11 cellular contexts compared by ENCODE assay signal in genomic region chr3:107861904-107862303, GRCh38.
DNase-seq lines count a peak whose midpoint lies in the region; ATAC-seq and TF ChIP-seq lines count a peak whose summit lies in the region.
"Had no signal": no experiment of that assay in that cellular context is flagged by ENCODE, and none has a peak within 500 bp of the region (broad histone marks: within the 10 kb centered on the region; RNA-seq: fewer than 3 reads in every experiment).

No MANE protein-coding gene starts in this region.

- no peaks in the 10 kb centered on the region for H3K9me3 Mint-ChIP-seq in effector memory CD8-positive, alpha-beta T cell
- no peaks in the 10 kb centered on the region for H3K9me3 Mint-ChIP-seq in activated CD4-positive, alpha-beta memory T cell treated with anti-CD3 and anti-CD28 coated beads for 36 hours
- H3K9me3 Mint-ChIP-seq: H9 had no signal

- TF ChIP-seq POLR2A in GM18505 (IDR thresholded peaks at IDR 0.05; ENCODE audit: borderline replicate concordance, extremely low read depth, insufficient read depth, insufficient read length): no peak

- CTCF ChIA-PET in activated CD4-positive, alpha-beta memory T cell treated with anti-CD3 and anti-CD28 coated beads for 36 hours (lab: Charles Lee): no interaction called here

- no peak overlapping the region for H3K4me3 Mint-ChIP-seq in effector memory CD8-positive, alpha-beta T cell
- H3K4me3 Mint-ChIP-seq in activated CD4-positive, alpha-beta memory T cell treated with anti-CD3 and anti-CD28 coated beads for 36 hours: no peak overlapping the region
- H3K4me3 Mint-ChIP-seq: H9 had no signal

- DNase-seq in OCI-M1 (lab: John Stamatoyannopoulos, UW): peak; percentile 5
- DNase-seq in effector memory CD8-positive, alpha-beta T cell: no peak
- DNase-seq in activated CD4-positive, alpha-beta memory T cell treated with anti-CD3 and anti-CD28 coated beads for 36 hours: no peak
- no peak for DNase-seq in HuH-7 (ENCODE audit: low spot score)
- DNase-seq in NCI-H524 treated with DMSO at 0.1 percent for 48 hours (lab: John Stamatoyannopoulos, UW): no peak
- DNase-seq: activated CD8-positive, alpha-beta memory T cell treated with anti-CD3 and anti-CD28 coated beads for 24 hours; H9; SJCRH30 had no signal

- H3K27ac Mint-ChIP-seq in effector memory CD8-positive, alpha-beta T cell: no peak overlapping the region
- no peak overlapping the region for H3K27ac Mint-ChIP-seq in activated CD4-positive, alpha-beta memory T cell treated with anti-CD3 and anti-CD28 coated beads for 36 hours
- H3K27ac Mint-ChIP-seq: H9 had no signal

- H3K36me3 Mint-ChIP-seq in effector memory CD8-positive, alpha-beta T cell (ENCODE audit: insufficient read depth): no peaks in the 10 kb centered on the region
- no peaks in the 10 kb centered on the region for H3K36me3 Mint-ChIP-seq in activated CD4-positive, alpha-beta memory T cell treated with anti-CD3 and anti-CD28 coated beads for 36 hours

- POLR2A ChIA-PET in activated CD4-positive, alpha-beta memory T cell treated with anti-CD3 and anti-CD28 coated beads for 36 hours (lab: Charles Lee): no interaction called here

- peak; percentile 95 for ATAC-seq in GM18505 (IDR thresholded peaks at IDR 0.05; ENCODE audit: unreplicated experiment)
- peak; percentile 86 for ATAC-seq in GM21367 (IDR thresholded peaks at IDR 0.05; ENCODE audit: unreplicated experiment)
- peak; percentile 77 for ATAC-seq in HG03095 (IDR thresholded peaks at IDR 0.05; ENCODE audit: unreplicated experiment)
- no peak for ATAC-seq in effector memory CD8-positive, alpha-beta T cell (replicated peaks)

- intact Hi-C loops in activated CD4-positive, alpha-beta memory T cell treated with anti-CD3 and anti-CD28 coated beads for 36 hours (cut with micrococcal nuclease): no loop called here

- H3K4me1 Mint-ChIP-seq in effector memory CD8-positive, alpha-beta T cell (ENCODE audit: low read depth in 2 of 2): peaks cover 2 to 5% of the 10 kb centered on the region in 2 donors
- no peaks in the 10 kb centered on the region for H3K4me1 Mint-ChIP-seq in activated CD4-positive, alpha-beta memory T cell treated with anti-CD3 and anti-CD28 coated beads for 36 hours (ENCODE audit: low read depth)

- peaks cover 7 to 13% of the 10 kb centered on the region in 2 donors for H3K27me3 Mint-ChIP-seq in effector memory CD8-positive, alpha-beta T cell
- peaks cover 3% of the 10 kb centered on the region for H3K27me3 Mint-ChIP-seq in activated CD4-positive, alpha-beta memory T cell treated with anti-CD3 and anti-CD28 coated beads for 36 hours
